In genomic region chr22:42621505-42622002, GRCh38 we compare ENCODE assay signal across 8 cellular contexts. TPM values are rescaled to one million over a fixed set of nuclear protein-coding genes. Genes with fewer than 3 reads are reported as not detected.
A peak's percentile ranks its signal among the peaks of the same experiment; 100 is the strongest.
DNase-seq lines count a peak whose midpoint lies in the region; TF ChIP-seq lines count a peak whose summit lies in the region.

No MANE protein-coding gene starts in this region.

- H3K36me3 ChIP-seq in osteoblast (ENCODE audit: insufficient read depth, low read length): peaks cover 35% of the 10 kb centered on the region

- DNase-seq in A172 (ENCODE audit: low spot score): peak; percentile 49
- no peak for DNase-seq in GM12864 (ENCODE audit: low read depth)
- peak; percentile 66 for DNase-seq in NCI-H69 (lab: John Stamatoyannopoulos, UW)
- DNase-seq in activated T-cell treated with anti-CD3 and anti-CD28 coated beads, Interleukin-2, amount 50 U/mL, for 48 hours: peak; percentile 68 to 74
- DNase-seq in fibroblast of mammary gland (ENCODE audit: low read depth): peak; percentile 77
- peak; percentile 98 for DNase-seq in osteoblast (ENCODE audit: insufficient read length, low spot score, missing footprints)
- DNase-seq in GOT3 (lab: John Stamatoyannopoulos, UW): no peak
- DNase-seq in NCI-H128 (lab: John Stamatoyannopoulos, UW; ENCODE audit: unreplicated experiment): no peak

- H3K27ac ChIP-seq in osteoblast (ENCODE audit: low read depth, low read length): peak overlapping the region; percentile 76

- H3K4me1 ChIP-seq in osteoblast (ENCODE audit: insufficient read depth, low read length): peaks cover 41% of the 10 kb centered on the region

- no peaks in the 10 kb centered on the region for H3K79me2 ChIP-seq in osteoblast (ENCODE audit: insufficient read depth, low read length)

- no peaks in the 10 kb centered on the region for H3K9me3 ChIP-seq in osteoblast (ENCODE audit: low read depth, low read length)

- no peak overlapping the region for H2AFZ ChIP-seq in osteoblast (ENCODE audit: low read length)

- TF ChIP-seq CTCF in GM12864 (IDR thresholded peaks at IDR 0.05; ENCODE audit: low read depth, low read length, missing control alignments) (peak; percentile 95), fibroblast of mammary gland (conservative IDR thresholded peaks at IDR 0.05; ENCODE audit: control insufficient read depth, insufficient read depth, low read depth, low read length) (peak; percentile 77), osteoblast (IDR thresholded peaks at IDR 0.05; ENCODE audit: extremely low read depth, low read depth, low read length) (peak; percentile 95)

- no peak overlapping the region for H3K4me3 ChIP-seq in GM12864 (ENCODE audit: low read depth, low read length)
- H3K4me3 ChIP-seq in fibroblast of mammary gland (ENCODE audit: control insufficient read depth, low read depth, low read length): no peak overlapping the region
- peak overlapping the region; percentile 29 for H3K4me3 ChIP-seq in osteoblast (ENCODE audit: insufficient read depth, low read length)

- H4K20me1 ChIP-seq in osteoblast (ENCODE audit: insufficient read depth, low read length): peaks cover 5% of the 10 kb centered on the region

- peak overlapping the region; percentile 65 for H3K4me2 ChIP-seq in osteoblast (ENCODE audit: insufficient read depth, low read length)

- H3K27me3 ChIP-seq in osteoblast (ENCODE audit: insufficient read depth, low read length): no peaks in the 10 kb centered on the region

RNA-seq across cellular contexts. Expression of gene POLDIP3, which starts 6.9 kb away (rescaled TPM):
- 28.5 and 30.6 TPM in 2 replicates for total RNA-seq in A172 (2014; rRNA removed; shearing (Covaris generic))
- total RNA-seq in osteoblast: 21.2 and 22.4 TPM in 2 replicates

RNA-seq across cellular contexts. Expression of gene ATP5MGL, which starts 18.8 kb away (rescaled TPM):
- total RNA-seq in A172 (2014; rRNA removed; shearing (Covaris generic)): not detected in 2 replicates
- 0.72 and 1.2 TPM in 2 replicates for total RNA-seq in osteoblast

RNA-seq across cellular contexts. Expression of gene CYB5R3, which starts 27.6 kb away (rescaled TPM):
- 45.9 and 57.1 TPM in 2 replicates for total RNA-seq in A172 (2014; rRNA removed; shearing (Covaris generic))
- total RNA-seq in osteoblast: 84.3 and 86.9 TPM in 2 replicates

Comparison
In these comparisons a context has a peak if more than half of its experiments do, and no peak if none do; other contexts are left out.
1. DNase-seq: peak in A172 (single experiment), NCI-H69 (single experiment), activated T-cell treated with anti-CD3 and anti-CD28 coated beads, Interleukin-2, amount 50 U/mL, for 48 hours (2 of 2), fibroblast of mammary gland (single experiment) and osteoblast (single experiment); none in GM12864 (single experiment), GOT3 (single experiment) and NCI-H128 (single experiment).
2. Peak in every context shown above with its lines, with median percentiles within 50 percentile points of each other: CTCF ChIP-seq.